8 cellular contexts compared by ENCODE assay signal in the genomic region with DNA sequence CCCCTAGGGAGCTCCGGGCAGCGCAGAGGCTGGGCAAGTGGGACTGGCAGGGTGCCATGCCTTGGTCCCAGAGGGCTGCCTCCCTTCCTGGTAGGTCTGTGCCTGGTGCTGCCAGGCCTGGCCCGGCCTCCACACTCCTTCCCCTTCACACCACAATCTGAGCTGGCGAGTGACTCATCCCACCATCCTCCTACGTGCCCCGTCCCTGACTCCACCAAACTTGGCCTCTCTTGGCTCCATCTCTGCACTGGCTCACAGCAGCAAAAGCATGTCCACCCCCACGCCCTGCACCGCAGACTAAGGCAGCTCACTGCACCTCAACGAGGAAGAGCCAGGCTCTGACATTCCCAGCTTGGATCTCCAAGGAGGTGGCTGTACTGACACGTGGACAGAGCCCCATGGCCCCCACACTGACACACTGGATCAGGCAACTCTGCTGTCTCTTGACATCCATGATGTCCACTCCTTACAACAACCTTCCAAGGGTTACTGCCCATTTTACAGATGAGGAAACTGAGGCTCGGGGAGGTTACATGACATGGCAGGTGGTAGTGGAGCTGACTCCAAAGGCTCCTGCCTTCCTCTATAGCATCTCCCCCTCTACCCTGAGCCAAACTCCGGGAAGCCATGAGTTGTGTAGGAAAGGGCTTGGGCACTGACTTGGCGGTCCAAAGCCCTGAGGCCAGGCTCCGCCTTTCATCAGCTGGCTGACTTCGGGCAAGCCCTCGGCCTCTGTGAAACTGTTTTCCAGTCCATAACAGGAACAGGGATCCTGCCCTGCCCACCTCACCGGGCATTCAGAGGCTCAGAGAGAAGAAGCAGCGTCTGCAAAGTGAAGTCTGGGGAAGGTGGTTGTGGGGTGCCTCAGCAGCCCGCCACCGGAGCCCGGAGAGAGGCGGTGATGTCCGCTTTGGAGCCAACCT. TPM values are rescaled to one million over a fixed set of nuclear protein-coding genes. Genes with fewer than 3 reads are reported as not detected.
DNase-seq lines count a peak whose midpoint lies in the region; ATAC-seq and TF ChIP-seq lines count a peak whose summit lies in the region.

No MANE protein-coding gene starts in this region.

- peaks cover 8 to 18% (median 14%) of the 10 kb centered on the region in 7 donors for H3K4me1 Mint-ChIP-seq in naive thymus-derived CD4-positive, alpha-beta T cell
- H3K4me1 Mint-ChIP-seq in stimulated activated naive B cell treated with anti-CD40 and anti-IgM and Interleukin-4, amounts not matched to agents 10 μg/mL and 1 μg/mL and 100 μg/mL, for 72 hours = peaks cover 20 to 24% of the 10 kb centered on the region in 2 donors

- intact Hi-C loops in naive thymus-derived CD4-positive, alpha-beta T cell (cut with micrococcal nuclease) = loop anchor here (1.0 to 2.0 kb wide), 2 partner anchors 31 to 226 kb away; no protein-coding TSS in a partner anchor

- H3K36me3 ChIP-seq in effector memory CD4-positive, alpha-beta T cell (ENCODE audit: control insufficient read depth, insufficient read depth, low read length) = no peaks in the 10 kb centered on the region
- no peaks in the 10 kb centered on the region for H3K36me3 ChIP-seq in naive thymus-derived CD4-positive, alpha-beta T cell (ENCODE audit: control insufficient read depth in 2 of 3, insufficient read depth in 3 of 3, low read length in 3 of 3)

- TF ChIP-seq CTCF in AG09319 (IDR thresholded peaks at IDR 0.05; ENCODE audit: low read depth, low read length) = no peak

- DNase-seq in AG09319 (ENCODE audit: extremely low read depth, low read depth) = peak; percentile 92
- DNase-seq in HT1080 (ENCODE audit: low read depth) = peak; percentile 99
- peak; percentile 89 for DNase-seq in activated CD4-positive, alpha-beta T cell treated with anti-CD3 and anti-CD28 coated beads for 48 hours
- DNase-seq in effector memory CD4-positive, alpha-beta T cell = no peak
- DNase-seq in naive thymus-derived CD4-positive, alpha-beta T cell = peak in 1 of 9 donors; percentile 73
- peak; percentile 53 for DNase-seq in stimulated activated naive B cell treated with anti-CD40 and anti-IgM and Interleukin-4, amounts not matched to agents 10 μg/mL and 1 μg/mL and 100 μg/mL, for 72 hours
- no peak for DNase-seq in DMS114 treated with DMSO at 0.1 percent for 48 hours (lab: John Stamatoyannopoulos, UW; ENCODE audit: unreplicated experiment)

- H3K9me3 Mint-ChIP-seq in naive thymus-derived CD4-positive, alpha-beta T cell = peaks cover 0 to 7% (median 1%) of the 10 kb centered on the region in 11 donors
- peaks cover 10 to 11% of the 10 kb centered on the region in 2 donors for H3K9me3 Mint-ChIP-seq in stimulated activated naive B cell treated with anti-CD40 and anti-IgM and Interleukin-4, amounts not matched to agents 10 μg/mL and 1 μg/mL and 100 μg/mL, for 72 hours

- peaks cover 16% of the 10 kb centered on the region for H3K4me1 ChIP-seq in effector memory CD4-positive, alpha-beta T cell (ENCODE audit: control insufficient read depth, insufficient read depth, low read length, poor library complexity, severe bottlenecking)
- H3K4me1 ChIP-seq in naive thymus-derived CD4-positive, alpha-beta T cell (ENCODE audit: control insufficient read depth in 2 of 2, insufficient read depth in 2 of 2, low read length in 2 of 2) = peaks cover 10 to 17% of the 10 kb centered on the region in 2 donors

- peaks cover 0 to 11% (median 5%) of the 10 kb centered on the region in 5 donors for H3K27me3 Mint-ChIP-seq in naive thymus-derived CD4-positive, alpha-beta T cell
- peaks cover 41 to 54% of the 10 kb centered on the region in 2 donors for H3K27me3 Mint-ChIP-seq in stimulated activated naive B cell treated with anti-CD40 and anti-IgM and Interleukin-4, amounts not matched to agents 10 μg/mL and 1 μg/mL and 100 μg/mL, for 72 hours

- H3K27ac ChIP-seq in effector memory CD4-positive, alpha-beta T cell (ENCODE audit: insufficient read depth, low read length, poor library complexity, severe bottlenecking) = no peak overlapping the region
- H3K27ac ChIP-seq in naive thymus-derived CD4-positive, alpha-beta T cell (ENCODE audit: low read depth, low read length) = no peak overlapping the region

- peak overlapping the region in 6 of 10 donors; percentile 52 to 77 (median 74) for H3K4me3 Mint-ChIP-seq in naive thymus-derived CD4-positive, alpha-beta T cell
- peak overlapping the region; percentile 55 to 68 for H3K4me3 Mint-ChIP-seq in stimulated activated naive B cell treated with anti-CD40 and anti-IgM and Interleukin-4, amounts not matched to agents 10 μg/mL and 1 μg/mL and 100 μg/mL, for 72 hours

- no peaks in the 10 kb centered on the region for H3K27me3 ChIP-seq in effector memory CD4-positive, alpha-beta T cell (replicated peaks; ENCODE audit: control insufficient read depth, insufficient read depth, low read length, poor library complexity, severe bottlenecking)
- no peaks in the 10 kb centered on the region for H3K27me3 ChIP-seq in naive thymus-derived CD4-positive, alpha-beta T cell (ENCODE audit: control insufficient read depth in 2 of 2, insufficient read depth in 2 of 2, low read length in 2 of 2)

- CTCF ChIA-PET in naive thymus-derived CD4-positive, alpha-beta T cell (lab: Charles Lee) = interaction anchor here (0.7 to 5.7 kb wide), 23 partner anchors 9 to 691 kb away, joined by 3 to 69 read pairs (median 6); a partner anchor contains a TSS

- ATAC-seq in naive thymus-derived CD4-positive, alpha-beta T cell = peak; percentile 14
- ATAC-seq in stimulated activated naive B cell treated with anti-CD40 and anti-IgM and Interleukin-4, amounts not matched to agents 10 μg/mL and 1 μg/mL and 100 μg/mL, for 72 hours (replicated peaks) = peak; percentile 70 to 80
- no peak for ATAC-seq in HG03460 (IDR thresholded peaks at IDR 0.05; ENCODE audit: unreplicated experiment)

- no peaks in the 10 kb centered on the region for H3K9me3 ChIP-seq in effector memory CD4-positive, alpha-beta T cell (ENCODE audit: control insufficient read depth, low read length)
- no peaks in the 10 kb centered on the region for H3K9me3 ChIP-seq in naive thymus-derived CD4-positive, alpha-beta T cell (ENCODE audit: control insufficient read depth in 2 of 3, low read length in 3 of 3)

- peak overlapping the region; percentile 30 for H3K4me3 ChIP-seq in effector memory CD4-positive, alpha-beta T cell (ENCODE audit: insufficient read depth, low read depth, low read length, poor library complexity, severe bottlenecking)
- H3K4me3 ChIP-seq in naive thymus-derived CD4-positive, alpha-beta T cell (ENCODE audit: low read length) = peak overlapping the region; percentile 43

- POLR2A ChIA-PET in naive thymus-derived CD4-positive, alpha-beta T cell (lab: Charles Lee) = interaction anchor here (0.7 to 2.6 kb wide), 3 partner anchors 140 to 729 kb away, joined by 3 to 11 read pairs (median 3); a partner anchor contains a TSS

- H3K27ac Mint-ChIP-seq in naive thymus-derived CD4-positive, alpha-beta T cell = peak overlapping the region in 2 of 9 donors; percentile 13 to 31
- no peak overlapping the region for H3K27ac Mint-ChIP-seq in stimulated activated naive B cell treated with anti-CD40 and anti-IgM and Interleukin-4, amounts not matched to agents 10 μg/mL and 1 μg/mL and 100 μg/mL, for 72 hours

- H3K36me3 Mint-ChIP-seq in naive thymus-derived CD4-positive, alpha-beta T cell = peaks cover 0 to 5% (median 0%) of the 10 kb centered on the region in 5 donors
- peaks cover 6 to 10% of the 10 kb centered on the region in 2 donors for H3K36me3 Mint-ChIP-seq in stimulated activated naive B cell treated with anti-CD40 and anti-IgM and Interleukin-4, amounts not matched to agents 10 μg/mL and 1 μg/mL and 100 μg/mL, for 72 hours

RNA-seq across cellular contexts. Expression of a gene that starts 20.1 kb away (rescaled TPM):
- total RNA-seq in HT1080 (2014; rRNA removed; shearing (Covaris generic)) = 0.13 and 0.72 TPM in 2 replicates
- polyA plus RNA-seq in HT1080 (2015; cell fraction: cytosol; rRNA removed) = 0.12 and 0.15 TPM in 2 replicates
- not detected in 2 replicates for polyA plus RNA-seq in HT1080 (2015; cell fraction: nucleus; rRNA removed)
- not detected for total RNA-seq in naive thymus-derived CD4-positive, alpha-beta T cell
- polyA plus RNA-seq in naive thymus-derived CD4-positive, alpha-beta T cell = not detected

RNA-seq across cellular contexts. Expression of a gene that starts 23.7 kb away (rescaled TPM):
- not detected in 2 replicates for total RNA-seq in HT1080 (2014; rRNA removed; shearing (Covaris generic))
- not detected in 2 replicates for polyA plus RNA-seq in HT1080 (2015; cell fraction: cytosol; rRNA removed)
- not detected in 2 replicates for polyA plus RNA-seq in HT1080 (2015; cell fraction: nucleus; rRNA removed)
- not detected for total RNA-seq in naive thymus-derived CD4-positive, alpha-beta T cell
- polyA plus RNA-seq in naive thymus-derived CD4-positive, alpha-beta T cell = not detected

RNA-seq across cellular contexts. Expression of a gene that starts 29.5 kb away (rescaled TPM):
- total RNA-seq in HT1080 (2014; rRNA removed; shearing (Covaris generic)) = 6.8 and 10.9 TPM in 2 replicates
- 35.6 and 38.9 TPM in 2 replicates for polyA plus RNA-seq in HT1080 (2015; cell fraction: cytosol; rRNA removed)
- polyA plus RNA-seq in HT1080 (2015; cell fraction: nucleus; rRNA removed) = 65.4 and 66.6 TPM in 2 replicates
- not detected for total RNA-seq in naive thymus-derived CD4-positive, alpha-beta T cell
- not detected for polyA plus RNA-seq in naive thymus-derived CD4-positive, alpha-beta T cell

RNA-seq across cellular contexts. Expression of a gene that starts 38.5 kb away (rescaled TPM):
- 0.05 TPM in 1 of 2 replicates, not detected in the other for total RNA-seq in HT1080 (2014; rRNA removed; shearing (Covaris generic))
- polyA plus RNA-seq in HT1080 (2015; cell fraction: cytosol; rRNA removed) = not detected in 2 replicates
- polyA plus RNA-seq in HT1080 (2015; cell fraction: nucleus; rRNA removed) = not detected in 2 replicates
- not detected for total RNA-seq in naive thymus-derived CD4-positive, alpha-beta T cell
- polyA plus RNA-seq in naive thymus-derived CD4-positive, alpha-beta T cell = not detected

RNA-seq across cellular contexts. Expression of a gene that starts 42.8 kb away (rescaled TPM):
- total RNA-seq in HT1080 (2014; rRNA removed; shearing (Covaris generic)) = not detected in 2 replicates
- polyA plus RNA-seq in HT1080 (2015; cell fraction: cytosol; rRNA removed) = not detected in 2 replicates
- not detected in 2 replicates for polyA plus RNA-seq in HT1080 (2015; cell fraction: nucleus; rRNA removed)
- not detected for total RNA-seq in naive thymus-derived CD4-positive, alpha-beta T cell
- polyA plus RNA-seq in naive thymus-derived CD4-positive, alpha-beta T cell = not detected

Comparison
In these comparisons a context has a peak if more than half of its experiments do, and no peak if none do; other contexts are left out.
1. DNase-seq: peak in AG09319 (single experiment), HT1080 (single experiment), activated CD4-positive, alpha-beta T cell treated with anti-CD3 and anti-CD28 coated beads for 48 hours (single experiment) and stimulated activated naive B cell treated with anti-CD40 and anti-IgM and Interleukin-4, amounts not matched to agents 10 μg/mL and 1 μg/mL and 100 μg/mL, for 72 hours (single experiment); none in effector memory CD4-positive, alpha-beta T cell (0 of 3) and DMS114 treated with DMSO at 0.1 percent for 48 hours (single experiment).